Comparison of ENCODE assay signal across 23 cellular contexts in the genomic region with DNA sequence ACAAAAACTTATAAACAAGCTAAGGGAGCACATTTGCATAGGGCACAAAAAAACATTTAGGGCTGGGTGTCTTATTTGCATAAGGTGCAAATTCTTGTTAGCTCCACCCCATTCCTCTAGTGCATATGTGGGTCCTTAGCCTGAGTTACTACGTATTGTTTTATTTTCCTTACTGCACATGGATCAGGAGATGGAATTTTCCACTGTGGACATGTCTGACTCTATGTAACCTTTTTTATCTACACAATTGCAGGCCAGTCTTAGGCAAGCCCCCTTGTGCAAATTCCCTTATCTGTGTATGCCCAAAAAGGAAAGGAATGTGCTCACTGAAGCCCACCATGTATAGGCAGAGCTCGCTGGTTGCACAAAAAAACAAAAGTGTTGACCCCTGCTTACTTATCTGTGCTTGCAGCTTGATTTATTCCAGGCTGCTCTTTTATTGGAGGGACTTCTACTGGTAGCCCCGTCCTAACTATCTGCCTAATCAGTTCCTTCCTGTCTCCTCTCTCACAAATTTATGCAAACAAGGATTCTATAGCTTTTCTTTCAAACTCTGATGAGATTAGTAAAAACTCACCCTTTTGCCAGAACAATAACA.
"Had no signal": no experiment of that assay in that cellular context is flagged by ENCODE, and none has a peak within 500 bp of the region (broad histone marks: within the 10 kb centered on the region; RNA-seq: fewer than 3 reads in every experiment).

No MANE protein-coding gene starts in this region.

- DNase-seq: activated CD4-positive, alpha-beta T cell treated with anti-CD3 and anti-CD28 coated beads for 48 hours; activated CD4-positive, alpha-beta T cell treated with anti-CD3 and anti-CD28 coated beads, Interleukin-2, amount 50 U/mL, for 4 hours; activated CD4-positive, CD25-positive, alpha-beta regulatory T cell treated with anti-CD3 and anti-CD28 coated beads, Interleukin-2, amount 50 U/mL, for 72 hours; activated CD8-positive, alpha-beta memory T cell treated with anti-CD3 and anti-CD28 coated beads, Interleukin-2, amount 50 U/mL, for 48 hours; activated CD8-positive, alpha-beta T cell treated with anti-CD3 and anti-CD28 coated beads, Interleukin-2, amount 10 ng/mL, durations not matched to agents 7 days and 5 days; activated effector memory CD4-positive, alpha-beta T cell treated with anti-CD3 and anti-CD28 coated beads, Interleukin-2, amount 50 U/mL, for 16 hours; activated naive CD4-positive, alpha-beta T cell treated with Interleukin-2 at 50 U/mL for 16 hours; activated naive CD8-positive, alpha-beta T cell treated with anti-CD3 and anti-CD28 coated beads, Interleukin-2, amount 50 U/mL, for 24 hours; activated T-cell treated with anti-CD3 and anti-CD28 coated beads, Interleukin-2, amount 50 U/mL, for 24 hours; amniotic stem cell; cerebellar nuclear complex; Kasumi-1; NCI-H1105 treated with DMSO at 0.1 percent for 48 hours; NCI-H1436 treated with DMSO at 0.1 percent for 48 hours; NCI-H187; NCI-H2081; NCI-H510A treated with DMSO at 0.1 percent for 48 hours; NCI-H69; PC-3 had no signal

- H3K9me3 ChIP-seq: ascending aorta had no signal

- FAIRE-seq: RCC 7860 had no signal

- ATAC-seq: activated CD8-positive, alpha-beta T cell treated with anti-CD3 and anti-CD28 coated beads, Interleukin-2, amount 10 ng/mL, durations not matched to agents 7 days and 5 days; activated naive CD4-positive, alpha-beta T cell treated with anti-CD3 and anti-CD28 coated beads, Interleukin-2, amount 50 U/mL, for 72 hours; activated naive CD8-positive, alpha-beta T cell treated with anti-CD3 and anti-CD28 coated beads, Interleukin-2, amount 50 U/mL, for 24 hours; PC-3; WTC11 had no signal

- H3K4me3 ChIP-seq: ascending aorta had no signal

- H3K36me3 ChIP-seq: ascending aorta had no signal

- H3K27ac ChIP-seq: ascending aorta had no signal

- H3K27me3 ChIP-seq: ascending aorta had no signal

- H3K4me1 ChIP-seq: ascending aorta had no signal
